Comparison of ENCODE assay signal across 8 cellular contexts in the genomic region with DNA sequence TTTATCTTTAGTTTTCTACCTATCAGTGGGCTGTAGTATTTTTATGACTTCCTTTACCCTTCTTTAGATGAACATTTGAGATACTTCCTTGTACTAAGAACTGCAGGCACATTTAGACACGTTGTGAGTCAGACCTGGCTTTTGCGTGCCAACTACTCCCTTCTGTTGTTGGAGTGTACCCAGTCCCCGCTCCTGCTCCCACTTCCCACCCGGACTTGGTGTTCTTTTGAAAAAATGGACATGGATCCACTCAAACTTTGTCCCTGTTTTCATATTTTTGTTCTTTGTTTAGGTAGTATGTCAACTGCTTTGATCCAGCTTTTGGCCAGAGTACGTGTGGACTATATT.
DNase-seq lines count a peak whose midpoint lies in the region; ATAC-seq lines count a peak whose summit lies in the region.

No MANE protein-coding gene starts in this region.

- ATAC-seq in GM18498 (IDR thresholded peaks at IDR 0.05; ENCODE audit: unreplicated experiment) (peak; percentile 59), HG03095 (IDR thresholded peaks at IDR 0.05; ENCODE audit: unreplicated experiment) (no peak), GM21447 (IDR thresholded peaks at IDR 0.05; ENCODE audit: unreplicated experiment) (no peak), HG02623 (IDR thresholded peaks at IDR 0.05; ENCODE audit: unreplicated experiment) (no peak), GM21529 (IDR thresholded peaks at IDR 0.05; ENCODE audit: unreplicated experiment) (no peak)
- peak; percentile 76 to 86 for ATAC-seq in natural killer cell treated with Interleukin-12 subunit alpha and Interleukin-12 subunit beta and Interleukin-15 and Interleukin-18, amount 100 ng/mL, for 72 hours

- peak overlapping the region; percentile 50 for H3K4me3 Mint-ChIP-seq in natural killer cell treated with Interleukin-12 subunit alpha and Interleukin-12 subunit beta and Interleukin-15 and Interleukin-18, amount 100 ng/mL, for 72 hours

- peaks cover 46 to 59% of the 10 kb centered on the region in 2 donors for H3K4me1 Mint-ChIP-seq in natural killer cell treated with Interleukin-12 subunit alpha and Interleukin-12 subunit beta and Interleukin-15 and Interleukin-18, amount 100 ng/mL, for 72 hours (ENCODE audit: low read depth in 2 of 2)

- H3K36me3 Mint-ChIP-seq in natural killer cell treated with Interleukin-12 subunit alpha and Interleukin-12 subunit beta and Interleukin-15 and Interleukin-18, amount 100 ng/mL, for 72 hours = peaks cover 5% of the 10 kb centered on the region

- H3K27me3 Mint-ChIP-seq in natural killer cell treated with Interleukin-12 subunit alpha and Interleukin-12 subunit beta and Interleukin-15 and Interleukin-18, amount 100 ng/mL, for 72 hours = no peaks in the 10 kb centered on the region

- peak; percentile 77 for DNase-seq in LHCN-M2 (ENCODE audit: low read depth)
- peak; percentile 7 for DNase-seq in amniotic epithelial cell (ENCODE audit: low read depth)
- no peak for DNase-seq in natural killer cell treated with Interleukin-12 subunit alpha and Interleukin-12 subunit beta and Interleukin-15 and Interleukin-18, amount 100 ng/mL, for 72 hours (ENCODE audit: low spot score)

- H3K27ac Mint-ChIP-seq in natural killer cell treated with Interleukin-12 subunit alpha and Interleukin-12 subunit beta and Interleukin-15 and Interleukin-18, amount 100 ng/mL, for 72 hours = peak overlapping the region; percentile 77 to 88

- no peaks in the 10 kb centered on the region for H3K9me3 Mint-ChIP-seq in natural killer cell treated with Interleukin-12 subunit alpha and Interleukin-12 subunit beta and Interleukin-15 and Interleukin-18, amount 100 ng/mL, for 72 hours

Comparison
In these comparisons a context has a peak if more than half of its experiments do, and no peak if none do; other contexts are left out.
1. ATAC-seq: peak in GM18498 (single experiment) and natural killer cell treated with Interleukin-12 subunit alpha and Interleukin-12 subunit beta and Interleukin-15 and Interleukin-18, amount 100 ng/mL, for 72 hours (2 of 2); none in HG03095 (single experiment), GM21447 (single experiment), HG02623 (single experiment) and GM21529 (single experiment).